Comparison of ENCODE assay signal across 22 cellular contexts in the genomic region with DNA sequence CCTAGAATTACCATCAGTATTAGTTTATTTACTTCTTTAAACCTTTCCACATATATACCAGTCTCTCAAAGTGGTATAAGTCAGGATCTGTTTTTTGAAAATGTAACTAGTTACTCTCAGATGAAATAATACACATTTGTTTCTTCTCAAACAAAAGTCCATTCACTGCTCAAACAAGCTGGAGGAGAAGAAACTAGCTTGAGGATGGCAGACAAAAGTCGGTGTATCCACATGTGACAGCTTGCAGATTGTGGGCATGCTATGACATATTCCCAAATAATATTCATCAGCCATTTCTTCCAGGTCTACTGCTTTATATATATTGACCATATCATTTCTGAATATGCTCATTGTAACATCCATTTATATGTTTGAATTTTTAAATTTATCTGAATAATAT.
DNase-seq lines count a peak whose midpoint lies in the region; ATAC-seq and TF ChIP-seq lines count a peak whose summit lies in the region.
"Had no signal": no experiment of that assay in that cellular context is flagged by ENCODE, and none has a peak within 500 bp of the region (broad histone marks: within the 10 kb centered on the region; RNA-seq: fewer than 3 reads in every experiment).

No MANE protein-coding gene starts in this region.

- H3K9ac ChIP-seq in fibroblast of lung (ENCODE audit: insufficient read depth, low read length): no peak overlapping the region

- H3K4me3 ChIP-seq in fibroblast of lung (replicated peaks in 1 of 4; ENCODE audit: control extremely low read depth in 1 of 4, insufficient read depth in 1 of 4, low read depth in 3 of 4, low read length in 4 of 4) (no peak overlapping the region), testis (no peak overlapping the region)
- H3K4me3 ChIP-seq: A549, GM12878, K562 had no signal

- intact Hi-C loops in testis (cut with DNase I; ENCODE audit: low total_unique reads): no loop called here

- WGBS in testis, 2 donors: 60 to 63% methylated on average over 1 of the region's 1 CpG

- H4K20me1 ChIP-seq in fibroblast of lung (ENCODE audit: control insufficient read depth, extremely low read depth, insufficient read depth, low read length): no peaks in the 10 kb centered on the region

- ATAC-seq in HG02852 (IDR thresholded peaks at IDR 0.05; ENCODE audit: unreplicated experiment): no peak
- ATAC-seq: A549, GM12878, K562, Panc1 had no signal

- no peak overlapping the region for H3K27ac ChIP-seq in fibroblast of lung (ENCODE audit: insufficient read depth, low read length)
- H3K27ac ChIP-seq in testis: no peak overlapping the region
- H3K27ac ChIP-seq: A549 had no signal

- TF ChIP-seq POLR2A in testis (IDR thresholded peaks at IDR 0.05): no peak

- H3K36me3 ChIP-seq in fibroblast of lung (ENCODE audit: control insufficient read depth, insufficient read depth, low read length): no peaks in the 10 kb centered on the region
- no peaks in the 10 kb centered on the region for H3K36me3 ChIP-seq in testis (ENCODE audit: low read depth, missing control alignments)

- H3K4me2 ChIP-seq in fibroblast of lung (ENCODE audit: extremely low read depth, insufficient read depth, low read length): peak overlapping the region; percentile 25
- H3K4me2 ChIP-seq: A549 had no signal

- no peaks in the 10 kb centered on the region for H3K9me3 ChIP-seq in fibroblast of lung (ENCODE audit: control insufficient read depth, insufficient read depth, low read depth, low read length)
- no peaks in the 10 kb centered on the region for H3K9me3 ChIP-seq in testis
- H3K9me3 ChIP-seq: A549 had no signal

- DNase-seq in COLO829 (ENCODE audit: low spot score) (peak; percentile 37), NCI-H1694 treated with DMSO at 0.1 percent for 48 hours (lab: John Stamatoyannopoulos, UW) (peak; percentile 69), fibroblast of lung (ENCODE audit: low read depth in 2 of 2) (no peak), pons (ENCODE audit: low spot score) (peak; percentile 89), NCI-H2227 treated with DMSO at 0.1 percent for 48 hours (lab: John Stamatoyannopoulos, UW) (no peak), testis (no peak), NCI-H69 (lab: John Stamatoyannopoulos, UW) (no peak)
- DNase-seq: CD4-positive, CD25-positive, alpha-beta regulatory T cell; COR-L47; DMS 273 treated with DMSO at 0.1 percent for 48 hours; DMS79 treated with DMSO at 0.1 percent for 48 hours; H9; MM.1S; NCI-H1092; NCI-H1436 treated with DMSO at 0.1 percent for 48 hours; NCI-H2029 treated with DMSO at 0.1 percent for 48 hours; NCI-H345 had no signal

- no peaks in the 10 kb centered on the region for H3K79me2 ChIP-seq in fibroblast of lung (ENCODE audit: control insufficient read depth, insufficient read depth, low read length)

- no peak for TF ChIP-seq CTCF in fibroblast of lung (conservative IDR thresholded peaks at IDR 0.05 in 1 of 2, IDR thresholded peaks at IDR 0.05 in 1 of 2; ENCODE audit: low read depth in 1 of 2, low read length in 2 of 2)
- TF ChIP-seq CTCF in testis (IDR thresholded peaks at IDR 0.05): no peak

- H3K27me3 ChIP-seq in fibroblast of lung (ENCODE audit: control insufficient read depth, insufficient read depth, low read length) (no peaks in the 10 kb centered on the region), testis (no peaks in the 10 kb centered on the region)

- no peak overlapping the region for H2AFZ ChIP-seq in fibroblast of lung (ENCODE audit: low read length)

- H3K4me1 ChIP-seq in fibroblast of lung (ENCODE audit: control insufficient read depth, extremely low read depth, insufficient read depth, low read length): peaks cover 7% of the 10 kb centered on the region
- no peaks in the 10 kb centered on the region for H3K4me1 ChIP-seq in testis
- H3K4me1 ChIP-seq: A549 had no signal

Comparison
In these comparisons a context has a peak if more than half of its experiments do, and no peak if none do; other contexts are left out.
1. DNase-seq: peak in COLO829 (single experiment), NCI-H1694 treated with DMSO at 0.1 percent for 48 hours (single experiment) and pons (single experiment); none in fibroblast of lung (0 of 2), NCI-H2227 treated with DMSO at 0.1 percent for 48 hours (single experiment), testis (single experiment) and NCI-H69 (single experiment).